ENCODE assay signal across 6 cellular contexts in genomic region chr16:11927288-11927829, GRCh38. TPM values are rescaled to one million over a fixed set of nuclear protein-coding genes. Genes with fewer than 3 reads are reported as not detected.
"Had no signal": no experiment of that assay in that cellular context is flagged by ENCODE, and none has a peak within 500 bp of the region (broad histone marks: within the 10 kb centered on the region; RNA-seq: fewer than 3 reads in every experiment).

No MANE protein-coding gene starts in this region.

RNA-seq across cellular contexts. Expression of gene TNFRSF17, which starts 37.7 kb away (rescaled TPM):
- total RNA-seq: GM23248, GM23338, H1, H4, H7, H9 had no signal
- polyA plus RNA-seq: GM23248, GM23338, H1 had no signal
